Comparison of ENCODE assay signal across 8 cellular contexts in the genomic region with DNA sequence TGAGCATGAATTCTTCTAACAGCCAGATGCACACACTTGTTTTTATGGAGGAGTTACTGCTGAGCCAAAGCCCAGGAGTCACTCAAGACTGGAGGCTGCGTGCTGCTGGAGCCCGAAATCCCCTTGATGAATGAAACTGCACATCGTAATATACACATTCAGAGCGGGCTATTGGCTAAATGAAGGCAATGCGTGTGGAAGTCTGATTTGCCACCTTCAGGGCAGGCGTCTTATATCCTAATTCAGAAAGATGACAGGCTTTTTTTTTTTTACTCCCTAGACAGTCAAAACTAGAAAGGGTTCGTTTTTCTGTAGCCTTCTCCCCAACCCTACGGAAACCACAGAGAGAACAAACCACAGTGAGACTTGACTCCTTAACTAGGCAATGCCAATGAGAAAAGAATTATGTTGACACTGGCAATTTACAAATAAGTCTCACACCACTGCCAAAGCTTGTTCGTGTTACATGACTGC.
DNase-seq lines count a peak whose midpoint lies in the region; ATAC-seq and TF ChIP-seq lines count a peak whose summit lies in the region.

No MANE protein-coding gene starts in this region.

- CTCF ChIA-PET in MCF 10A (lab: Yijun Ruan, JAX), result interaction anchor here (1.0 to 7.3 kb wide), 20 partner anchors 9 to 110 kb away, joined by 3 to 87 read pairs (median 10); no protein-coding TSS in a partner anchor

- H3K36me3 Mint-ChIP-seq in T-helper 17 cell (ENCODE audit: low read depth), result peaks cover 14% of the 10 kb centered on the region
- H3K36me3 Mint-ChIP-seq in MCF 10A (ENCODE audit: insufficient read depth, unreplicated experiment), result peaks cover 21% of the 10 kb centered on the region

- H3K4me3 ChIP-seq in AG09309 (ENCODE audit: control insufficient read depth, low read depth, low read length) (peak overlapping the region; percentile 51), skeletal muscle cell (ENCODE audit: low read depth, low read length) (peak overlapping the region; percentile 14)

- no peaks in the 10 kb centered on the region for H3K9me3 ChIP-seq in T-helper 17 cell (ENCODE audit: control insufficient read depth, low read length, poor library complexity, severe bottlenecking)

- BruUV-seq in MCF 10A (replicated peaks; lab: Mats Ljungman, UMichigan), result no TSS peak

- POLR2A ChIA-PET in MCF 10A (lab: Yijun Ruan, JAX), result interaction anchor here (0.7 to 12.1 kb wide), 29 partner anchors 9 to 109 kb away, joined by 3 to 178 read pairs (median 5); no protein-coding TSS in a partner anchor

- H3K9me3 Mint-ChIP-seq in MCF 10A (ENCODE audit: unreplicated experiment), result no peaks in the 10 kb centered on the region

- no peak overlapping the region for H3K27ac Mint-ChIP-seq in T-helper 17 cell
- H3K27ac Mint-ChIP-seq in MCF 10A (ENCODE audit: low read depth, unreplicated experiment), result peak overlapping the region; percentile 94

- H3K27me3 Mint-ChIP-seq in T-helper 17 cell (no peaks in the 10 kb centered on the region), MCF 10A (ENCODE audit: insufficient read depth, unreplicated experiment) (no peaks in the 10 kb centered on the region)

- ATAC-seq in GM19324 (IDR thresholded peaks at IDR 0.05; ENCODE audit: low FRiP score, unreplicated experiment) (peak; percentile 60), HG03439 (IDR thresholded peaks at IDR 0.05; ENCODE audit: unreplicated experiment) (peak; percentile 70), T-helper 17 cell (peak; percentile 82)

- no peak for TF ChIP-seq CTCF in AG09309 (IDR thresholded peaks at IDR 0.05; ENCODE audit: control insufficient read depth, insufficient read depth, low read depth, low read length, missing control alignments)
- no peak for TF ChIP-seq CTCF in MCF 10A (IDR thresholded peaks at IDR 0.05; ENCODE audit: unreplicated experiment)

- H3K4me3 Mint-ChIP-seq in T-helper 17 cell (peak overlapping the region; percentile 97), MCF 10A (ENCODE audit: unreplicated experiment) (peak overlapping the region; percentile 76)

- DNase-seq in AG09309 (ENCODE audit: low read depth) (peak; percentile 76), T-helper 17 cell (peak; percentile 55 to 70 (median 66)), MCF 10A (ENCODE audit: unreplicated experiment) (peak; percentile 91), skeletal muscle cell (ENCODE audit: low read depth) (no peak), NCI-H2029 (lab: John Stamatoyannopoulos, UW) (no peak), iPS-NIHi7 (ENCODE audit: extremely low spot score) (no peak)

- intact Hi-C loops in MCF 10A (cut with micrococcal nuclease), result loop anchor here (2.0 to 5.0 kb wide), 4 partner anchors 52 to 81 kb away; no protein-coding TSS in a partner anchor

- peaks cover 44% of the 10 kb centered on the region for H3K4me1 Mint-ChIP-seq in T-helper 17 cell
- H3K4me1 Mint-ChIP-seq in MCF 10A (ENCODE audit: insufficient read depth, unreplicated experiment), result peaks cover 48% of the 10 kb centered on the region

Comparison
In these comparisons a context has a peak if more than half of its experiments do, and no peak if none do; other contexts are left out.
1. DNase-seq: peak in AG09309 (single experiment), T-helper 17 cell (3 of 3) and MCF 10A (single experiment); none in skeletal muscle cell (single experiment), NCI-H2029 (single experiment) and iPS-NIHi7 (single experiment).
2. Peak in every context shown above with its lines, with median percentiles within 50 percentile points of each other: ATAC-seq.